In genomic region chr7:93442478-93443224, GRCh38 we compare ENCODE assay signal across 8 cellular contexts.
DNase-seq lines count a peak whose midpoint lies in the region; ATAC-seq and TF ChIP-seq lines count a peak whose summit lies in the region.

No MANE protein-coding gene starts in this region.

- peak; percentile 60 to 63 for TF ChIP-seq CTCF in fibroblast of lung (conservative IDR thresholded peaks at IDR 0.05 in 1 of 2, IDR thresholded peaks at IDR 0.05 in 1 of 2; ENCODE audit: low read depth in 1 of 2, low read length in 2 of 2)

- H2AFZ ChIP-seq in fibroblast of lung (ENCODE audit: low read length), result no peak overlapping the region

- H3K27me3 ChIP-seq in fibroblast of lung (ENCODE audit: control insufficient read depth, insufficient read depth, low read length), result no peaks in the 10 kb centered on the region

- no peaks in the 10 kb centered on the region for H4K20me1 ChIP-seq in fibroblast of lung (ENCODE audit: control insufficient read depth, extremely low read depth, insufficient read depth, low read length)

- DNase-seq in SIG-M5 treated with dmso at 0.1 percent for 504 hours (lab: John Stamatoyannopoulos, UW; ENCODE audit: unreplicated experiment) (peak; percentile 12), SIG-M5 (lab: John Stamatoyannopoulos, UW) (no peak), Kasumi-1 (lab: John Stamatoyannopoulos, UW) (peak; percentile 49 to 60), fibroblast of lung (ENCODE audit: low read depth in 2 of 2) (peak; percentile 5 to 17)
- DNase-seq in activated CD4-positive, CD25-positive, alpha-beta regulatory T cell treated with anti-CD3 and anti-CD28 coated beads, Interleukin-2, amount 50 U/mL, for 16 hours (ENCODE audit: low read depth, low spot score), result peak; percentile 2
- DNase-seq in stimulated activated CD4-positive, alpha-beta T cell treated with anti-CD3 and anti-CD28 coated beads, Interleukin-15, amount 100 ng/mL, for 24 hours, result peak; percentile 43

- no peaks in the 10 kb centered on the region for H3K4me1 ChIP-seq in fibroblast of lung (ENCODE audit: control insufficient read depth, extremely low read depth, insufficient read depth, low read length)

- H3K4me2 ChIP-seq in fibroblast of lung (ENCODE audit: extremely low read depth, insufficient read depth, low read length), result no peak overlapping the region

- ATAC-seq in GM21576 (IDR thresholded peaks at IDR 0.05; ENCODE audit: unreplicated experiment) (peak; percentile 75), HG02840 (IDR thresholded peaks at IDR 0.05; ENCODE audit: low FRiP score, unreplicated experiment) (no peak)

- no peaks in the 10 kb centered on the region for H3K36me3 ChIP-seq in fibroblast of lung (ENCODE audit: control insufficient read depth, insufficient read depth, low read length)

- H3K27ac ChIP-seq in fibroblast of lung (ENCODE audit: insufficient read depth, low read length), result no peak overlapping the region

- no peak overlapping the region for H3K4me3 ChIP-seq in fibroblast of lung (replicated peaks in 1 of 4; ENCODE audit: control extremely low read depth in 1 of 4, insufficient read depth in 1 of 4, low read depth in 3 of 4, low read length in 4 of 4)

- no peaks in the 10 kb centered on the region for H3K9me3 ChIP-seq in fibroblast of lung (ENCODE audit: control insufficient read depth, insufficient read depth, low read depth, low read length)

- no peaks in the 10 kb centered on the region for H3K79me2 ChIP-seq in fibroblast of lung (ENCODE audit: control insufficient read depth, insufficient read depth, low read length)

- H3K9ac ChIP-seq in fibroblast of lung (ENCODE audit: insufficient read depth, low read length), result no peak overlapping the region
